In the genomic region with DNA sequence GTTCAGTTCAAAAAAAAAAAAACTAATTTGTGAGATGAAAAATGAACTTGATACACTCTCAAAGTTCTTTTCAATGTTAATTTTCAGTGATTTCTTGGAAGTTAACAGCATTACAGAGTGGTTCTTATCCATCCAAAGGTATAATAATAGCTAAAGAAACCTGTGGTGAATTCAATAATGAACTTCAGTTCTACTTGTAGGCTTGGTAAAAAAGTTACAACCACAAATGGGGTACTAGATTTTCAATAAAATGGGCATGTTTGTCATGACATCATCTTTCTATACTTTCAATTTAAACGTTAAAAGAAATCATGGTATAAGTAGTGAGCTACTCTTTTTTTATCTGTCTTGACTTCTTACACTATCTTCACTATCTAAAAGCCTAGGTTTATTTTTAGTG, we compare ENCODE assay signal across 28 cellular contexts.
"Had no signal": no experiment of that assay in that cellular context is flagged by ENCODE, and none has a peak within 500 bp of the region (broad histone marks: within the 10 kb centered on the region; RNA-seq: fewer than 3 reads in every experiment).

No MANE protein-coding gene starts in this region.

- H3K9me3 ChIP-seq: colonic mucosa, esophagus muscularis mucosa, esophagus squamous epithelium, gastrocnemius medialis, gastroesophageal sphincter had no signal

- H3K27me3 Mint-ChIP-seq: dendritic cell treated with granulocyte-macrophage colony-stimulating factor and Interleukin-4, amounts not matched to agents 40 ng/mL and 50 ng/mL, for 4 days; effector memory CD8-positive, alpha-beta T cell had no signal

- H3K27me3 ChIP-seq: colonic mucosa, esophagus muscularis mucosa, esophagus squamous epithelium, foreskin keratinocyte, gastrocnemius medialis, gastroesophageal sphincter, heart left ventricle, heart right ventricle had no signal

- H3K4me1 ChIP-seq: colonic mucosa, esophagus muscularis mucosa, esophagus squamous epithelium, foreskin keratinocyte, gastrocnemius medialis, gastroesophageal sphincter, heart left ventricle, heart right ventricle had no signal

- H3K9me3 Mint-ChIP-seq: dendritic cell treated with granulocyte-macrophage colony-stimulating factor and Interleukin-4, amounts not matched to agents 40 ng/mL and 50 ng/mL, for 4 days; effector memory CD8-positive, alpha-beta T cell had no signal

- H3K27ac Mint-ChIP-seq: dendritic cell treated with granulocyte-macrophage colony-stimulating factor and Interleukin-4, amounts not matched to agents 40 ng/mL and 50 ng/mL, for 4 days; effector memory CD8-positive, alpha-beta T cell; endodermal cell had no signal

- DNase-seq: colonic mucosa; cortex of kidney; dermis blood vessel endothelial cell; dorsolateral prefrontal cortex; effector CD4-positive, alpha-beta T cell; effector CD8-positive, alpha-beta T cell; effector memory CD4-positive, alpha-beta T cell; effector memory CD8-positive, alpha-beta T cell; endodermal cell; erythroblast; esophagus squamous epithelium; foreskin fibroblast; foreskin melanocyte; gastrocnemius medialis; glutamatergic neuron; head of caudate nucleus; heart left ventricle; heart right ventricle had no signal

- H3K36me3 ChIP-seq: colonic mucosa, esophagus muscularis mucosa, esophagus squamous epithelium, gastrocnemius medialis, gastroesophageal sphincter, heart left ventricle, heart right ventricle had no signal

- H3K27ac ChIP-seq: colonic mucosa, coronary artery, dorsolateral prefrontal cortex, epithelial cell of prostate, esophagus muscularis mucosa, esophagus squamous epithelium, foreskin keratinocyte, gastrocnemius medialis, gastroesophageal sphincter, heart left ventricle, heart right ventricle had no signal

- H3K4me3 ChIP-seq: colonic mucosa, coronary artery, dorsolateral prefrontal cortex, esophagus muscularis mucosa, esophagus squamous epithelium, gastrocnemius medialis, gastroesophageal sphincter, heart left ventricle, heart right ventricle had no signal

- FAIRE-seq: endometrium, endothelial cell of umbilical vein, frontal cortex had no signal

- ATAC-seq: effector memory CD8-positive, alpha-beta T cell; esophagus mucosa; foreskin keratinocyte; gastrocnemius medialis; gastroesophageal sphincter; heart left ventricle; heart right ventricle had no signal

- H3K4me3 Mint-ChIP-seq: dendritic cell treated with granulocyte-macrophage colony-stimulating factor and Interleukin-4, amounts not matched to agents 40 ng/mL and 50 ng/mL, for 4 days; effector memory CD8-positive, alpha-beta T cell; endodermal cell had no signal
